18 cellular contexts compared by ENCODE assay signal in genomic region chr9:72914750-72915149, GRCh38. TPM values are rescaled to one million over a fixed set of nuclear protein-coding genes. Genes with fewer than 3 reads are reported as not detected.
A peak's percentile ranks its signal among the peaks of the same experiment; 100 is the strongest.
DNase-seq lines count a peak whose midpoint lies in the region; ATAC-seq, FAIRE-seq and TF ChIP-seq lines count a peak whose summit lies in the region.
"Had no signal": no experiment of that assay in that cellular context is flagged by ENCODE, and none has a peak within 500 bp of the region (broad histone marks: within the 10 kb centered on the region; RNA-seq: fewer than 3 reads in every experiment).

No MANE protein-coding gene starts in this region.

- CTCF ChIA-PET in activated naive CD4-positive, alpha-beta T cell treated with anti-CD3 and anti-CD28 coated beads for 36 hours (lab: Charles Lee): no interaction called here

- no peak overlapping the region for H3K4me3 Mint-ChIP-seq in activated naive CD4-positive, alpha-beta T cell treated with anti-CD3 and anti-CD28 coated beads for 36 hours
- H3K4me3 Mint-ChIP-seq: B cell; CD4-positive, alpha-beta T cell; CD8-positive, alpha-beta T cell had no signal

- intact Hi-C loops in activated naive CD4-positive, alpha-beta T cell treated with anti-CD3 and anti-CD28 coated beads for 36 hours (cut with micrococcal nuclease): no loop called here

- TF ChIP-seq POLR2A in H54 (IDR thresholded peaks at IDR 0.05; ENCODE audit: low read depth, low read length): no peak

- H3K4me1 Mint-ChIP-seq in activated naive CD4-positive, alpha-beta T cell treated with anti-CD3 and anti-CD28 coated beads for 36 hours (ENCODE audit: low read depth): no peaks in the 10 kb centered on the region
- H3K4me1 Mint-ChIP-seq: B cell had no signal

- no peak for ATAC-seq in HG02973 (IDR thresholded peaks at IDR 0.05; ENCODE audit: unreplicated experiment)
- ATAC-seq: CD8-positive, alpha-beta T cell had no signal

- peak; percentile 14 for FAIRE-seq in A204.1 (lab: Jason Lieb, UNC)
- FAIRE-seq in colon (lab: Jason Lieb, UNC): peak; percentile 31
- FAIRE-seq in endometrium (lab: Jason Lieb, UNC): peak; percentile 72
- no peak for FAIRE-seq in H54 (lab: Jason Lieb, UNC)
- FAIRE-seq: D721Med, GM12891, GM19239 had no signal

- no peak overlapping the region for H3K27ac Mint-ChIP-seq in activated naive CD4-positive, alpha-beta T cell treated with anti-CD3 and anti-CD28 coated beads for 36 hours
- H3K27ac Mint-ChIP-seq: B cell; CD4-positive, alpha-beta T cell; CD8-positive, alpha-beta T cell had no signal

- no peaks in the 10 kb centered on the region for H3K9me3 Mint-ChIP-seq in activated naive CD4-positive, alpha-beta T cell treated with anti-CD3 and anti-CD28 coated beads for 36 hours
- H3K9me3 Mint-ChIP-seq: CD4-positive, alpha-beta T cell; CD8-positive, alpha-beta T cell had no signal

- DNase-seq in H54 (ENCODE audit: insufficient read length, low spot score): no peak
- no peak for DNase-seq in activated naive CD4-positive, alpha-beta T cell treated with anti-CD3 and anti-CD28 coated beads for 36 hours
- DNase-seq: AML-193; Caco-2; Calu3; CD4-positive, alpha-beta T cell; CD8-positive, alpha-beta T cell; DMS79 treated with DMSO at 0.1 percent for 48 hours; GF-D8 had no signal

- peaks cover 3% of the 10 kb centered on the region for H3K27me3 Mint-ChIP-seq in activated naive CD4-positive, alpha-beta T cell treated with anti-CD3 and anti-CD28 coated beads for 36 hours (ENCODE audit: low read depth)
- H3K27me3 Mint-ChIP-seq: B cell; CD4-positive, alpha-beta T cell had no signal

- no peaks in the 10 kb centered on the region for H3K36me3 Mint-ChIP-seq in activated naive CD4-positive, alpha-beta T cell treated with anti-CD3 and anti-CD28 coated beads for 36 hours (ENCODE audit: low read depth)
- H3K36me3 Mint-ChIP-seq: CD8-positive, alpha-beta T cell had no signal

RNA-seq across cellular contexts. Expression of gene ALDH1A1, which starts 38.1 kb away (rescaled TPM):
- not detected for total RNA-seq in activated naive CD4-positive, alpha-beta T cell treated with anti-CD3 and anti-CD28 coated beads for 36 hours
- total RNA-seq: A172; B cell; CD8-positive, alpha-beta T cell had no signal
